ENCODE assay signal across 9 cellular contexts in genomic region chr5:172807766-172808311, GRCh38. TPM values are rescaled to one million over a fixed set of nuclear protein-coding genes. Genes with fewer than 3 reads are reported as not detected.
A peak's percentile ranks its signal among the peaks of the same experiment; 100 is the strongest.
DNase-seq lines count a peak whose midpoint lies in the region; ATAC-seq, FAIRE-seq and TF ChIP-seq lines count a peak whose summit lies in the region.
"Had no signal": no experiment of that assay in that cellular context is flagged by ENCODE, and none has a peak within 500 bp of the region (broad histone marks: within the 10 kb centered on the region; RNA-seq: fewer than 3 reads in every experiment).

No MANE protein-coding gene starts in this region.

- H2AFZ ChIP-seq in GM23248: peak overlapping the region; percentile 68

- H3K27ac Mint-ChIP-seq in activated B cell treated with CpG ODN at 0.5 μM for 24 hours: peak overlapping the region; percentile 85
- peak overlapping the region; percentile 90 to 98 (median 96) for H3K27ac Mint-ChIP-seq in immature natural killer cell

- DNase-seq in GM23248 (peak; percentile 39), activated B cell treated with CpG ODN at 0.5 μM for 24 hours (no peak), immature natural killer cell (no peak), small intestine (no peak), ecto neural progenitor cell (ENCODE audit: low spot score) (no peak)
- no peak for DNase-seq in stimulated activated CD4-positive, alpha-beta T cell treated with anti-CD3 and anti-CD28 coated beads, Interleukin-1b, Interleukin-23, amount 100 ng/mL, for 48 hours
- DNase-seq: NCI-H1092 had no signal

- H3K27me3 ChIP-seq in GM23248 (replicated peaks; ENCODE audit: insufficient read depth) (no peaks in the 10 kb centered on the region), small intestine (ENCODE audit: control insufficient read depth in 2 of 2, insufficient read depth in 2 of 2, low read length in 2 of 2) (no peaks in the 10 kb centered on the region)

- CTCF ChIA-PET in activated B cell treated with CpG ODN at 0.5 μM for 24 hours (lab: Charles Lee): interaction anchor here (0.6 to 3.1 kb wide), 3 partner anchors 37 to 125 kb away, joined by 3 to 26 read pairs (median 3); partner anchors contain the start of gene DUSP1

- no peaks in the 10 kb centered on the region for H3K9me3 ChIP-seq in GM23248 (ENCODE audit: low read depth)
- no peaks in the 10 kb centered on the region for H3K9me3 ChIP-seq in small intestine (ENCODE audit: control insufficient read depth, low read depth)

- no peaks in the 10 kb centered on the region for H4K20me1 ChIP-seq in GM23248 (ENCODE audit: insufficient read depth)

- H3K4me1 Mint-ChIP-seq in activated B cell treated with CpG ODN at 0.5 μM for 24 hours (peaks cover 15% of the 10 kb centered on the region), immature natural killer cell (peaks cover 19 to 22% of the 10 kb centered on the region in 2 donors)

- TF ChIP-seq CTCF in activated B cell treated with CpG ODN at 0.5 μM for 24 hours (IDR thresholded peaks at IDR 0.05): no peak

- no peaks in the 10 kb centered on the region for H3K27me3 Mint-ChIP-seq in activated B cell treated with CpG ODN at 0.5 μM for 24 hours
- peaks cover 4 to 9% (median 4%) of the 10 kb centered on the region in 3 donors for H3K27me3 Mint-ChIP-seq in immature natural killer cell (ENCODE audit: low read depth in 3 of 3)

- H3K4me3 Mint-ChIP-seq in activated B cell treated with CpG ODN at 0.5 μM for 24 hours (peak overlapping the region; percentile 82), immature natural killer cell (peak overlapping the region; percentile 63 to 81 (median 66))

- ATAC-seq in activated B cell treated with CpG ODN at 0.5 μM for 24 hours (ENCODE audit: low read depth): no peak
- ATAC-seq in HG03565 (IDR thresholded peaks at IDR 0.05; ENCODE audit: unreplicated experiment): no peak

- in situ Hi-C loops in GM23248 (cut with MboI): no loop called here

- no peaks in the 10 kb centered on the region for H3K9me3 Mint-ChIP-seq in activated B cell treated with CpG ODN at 0.5 μM for 24 hours
- no peaks in the 10 kb centered on the region for H3K9me3 Mint-ChIP-seq in immature natural killer cell

- WGBS in GM23248 (ENCODE audit: low coverage in 1 of 2, low lambda C conversion rate in 2 of 2, missing lambda C conversion rate in 2 of 2), 2 experiments: 41 to 50% methylated on average over 11 of the region's 11 CpGs
- 84 to 90% (median 85%) methylated on average over 11 of the region's 11 CpGs for WGBS in small intestine, 3 donors

- H3K4me1 ChIP-seq in GM23248 (ENCODE audit: insufficient read depth): peaks cover 12% of the 10 kb centered on the region
- no peaks in the 10 kb centered on the region for H3K4me1 ChIP-seq in small intestine (ENCODE audit: control insufficient read depth in 2 of 2, insufficient read depth in 1 of 2, low read depth in 1 of 2, low read length in 1 of 2)

- FAIRE-seq in small intestine (lab: Jason Lieb, UNC): no peak

- H3K9me2 ChIP-seq in GM23248 (ENCODE audit: insufficient read depth): no peaks in the 10 kb centered on the region

- no peaks in the 10 kb centered on the region; the same call in 1 of the 2 replicates for H3F3A ChIP-seq in GM23248 (ENCODE audit: insufficient read depth)

- H3K36me3 Mint-ChIP-seq in activated B cell treated with CpG ODN at 0.5 μM for 24 hours (ENCODE audit: low read depth) (no peaks in the 10 kb centered on the region), immature natural killer cell (no peaks in the 10 kb centered on the region)

- H3K4me2 ChIP-seq in GM23248 (ENCODE audit: unreplicated experiment): peak overlapping the region; percentile 84

- H3K36me3 ChIP-seq in GM23248 (ENCODE audit: low read depth) (no peaks in the 10 kb centered on the region), small intestine (ENCODE audit: control insufficient read depth in 2 of 2, insufficient read depth in 2 of 2, low read length in 2 of 2) (no peaks in the 10 kb centered on the region)

- no peaks in the 10 kb centered on the region for H3K79me2 ChIP-seq in GM23248 (ENCODE audit: insufficient read depth)

- POLR2A ChIA-PET in activated B cell treated with CpG ODN at 0.5 μM for 24 hours (lab: Charles Lee): interaction anchor here (0.6 to 2.8 kb wide), 18 partner anchors 11 to 337 kb away, joined by 3 to 79 read pairs (median 6); partner anchors contain the start of genes DUSP1, ERGIC1 and RPL26L1

- peak overlapping the region; percentile 90 for H3K27ac ChIP-seq in GM23248
- H3K27ac ChIP-seq in small intestine (ENCODE audit: low read depth in 1 of 2, low read length in 1 of 2): peak overlapping the region; percentile 71 to 96

- peak overlapping the region; percentile 71 for H3K4me3 ChIP-seq in GM23248
- peak overlapping the region in 1 of 2 donors; percentile 21 for H3K4me3 ChIP-seq in small intestine (ENCODE audit: low read depth in 1 of 2, low read length in 2 of 2)
- H3K4me3 ChIP-seq: mucosa of descending colon had no signal

- intact Hi-C loops in activated B cell treated with CpG ODN at 0.5 μM for 24 hours (cut with micrococcal nuclease): loop anchor here (1.0 kb wide), 6 partner anchors 14 to 43 kb away; no protein-coding TSS in a partner anchor

- peak overlapping the region; percentile 91 for H3K9ac ChIP-seq in GM23248

RNA-seq across cellular contexts. Expression of gene ERGIC1, which starts 26.2 kb away (rescaled TPM):
- total RNA-seq in GM23248 (2014; rRNA removed; shearing (Covaris generic)): 233 and 235 TPM in 2 replicates
- 66.4 and 75.8 TPM in 2 replicates for polyA plus RNA-seq in GM23248 (2016; fragmentation: Nextera tagmentation; extraction: Ambion mirVana)
- 69.6 and 72.5 TPM in 2 replicates for total RNA-seq in activated B cell treated with CpG ODN at 0.5 μM for 24 hours
- 10 to 100 TPM; 40.7 to 61.9 (median 61.7) TPM for polyA plus RNA-seq in immature natural killer cell
- 100 to 1,000 TPM in 1 of 3 donors, 10 to 100 TPM in 2; 58.1 to 127 (median 64.2) TPM for polyA plus RNA-seq in small intestine

RNA-seq across cellular contexts. Expression of gene DUSP1, which starts 36.8 kb away (rescaled TPM):
- 443 and 459 TPM in 2 replicates for total RNA-seq in GM23248 (2014; rRNA removed; shearing (Covaris generic))
- polyA plus RNA-seq in GM23248 (2016; fragmentation: Nextera tagmentation; extraction: Ambion mirVana) (264 and 269 TPM in 2 replicates), immature natural killer cell (1,000 to 10,000 TPM in 1 of 3 donors, 100 to 1,000 TPM in 2; 548 to 1,082 (median 887) TPM), small intestine (100 to 1,000 TPM in 1 of 3 donors, 10 to 100 TPM in 2; 64.4 to 216 (median 65.4) TPM)
- total RNA-seq in activated B cell treated with CpG ODN at 0.5 μM for 24 hours: 15.0 and 21.2 TPM in 2 replicates
